In genomic region chr15:40160689-40161688, GRCh38 we compare ENCODE assay signal across 1 cellular context.
TF ChIP-seq lines count a peak whose summit lies in the region.

TSS of gene BUB1B (plus strand) at chr15:40161069. CDS start at chr15:40161221, 152 bp downstream.

TF ChIP-seq in K562, 482 proteins besides CTCF, POLR2A, EP300 and RAD21 (continued from another document and continues in another):
- TF ChIP-seq ATF4 (CRISPR knock-in tag; IDR thresholded peaks at IDR 0.05) = no peak
- TF ChIP-seq TGIF2 (CRISPR knock-in tag; IDR thresholded peaks at IDR 0.05) = no peak
- no peak for TF ChIP-seq ZNF76 (CRISPR knock-in tag; IDR thresholded peaks at IDR 0.05; ENCODE audit: borderline replicate concordance)
- TF ChIP-seq ASH1L (IDR thresholded peaks at IDR 0.05; ENCODE audit: borderline replicate concordance, low read depth, partially characterized antibody) = no peak
- peak; percentile 96 to 98 for TF ChIP-seq SIX5 (IDR thresholded peaks at IDR 0.05; ENCODE audit: borderline replicate concordance in 1 of 2, insufficient read depth in 1 of 2, low read depth in 1 of 2, low read length in 2 of 2)
- no peak for TF ChIP-seq ZNF695 (CRISPR knock-in tag; IDR thresholded peaks at IDR 0.05)
- no peak for TF ChIP-seq ZNF146 (CRISPR knock-in tag; IDR thresholded peaks at IDR 0.05; ENCODE audit: unreplicated experiment)
- TF ChIP-seq ZSCAN29 (IDR thresholded peaks at IDR 0.05) = no peak
- no peak for TF ChIP-seq TAF15 (IDR thresholded peaks at IDR 0.05; ENCODE audit: low read depth, low read length)
- peak; percentile 45 to 87 (median 84) for TF ChIP-seq YY1 (IDR thresholded peaks at IDR 0.05; ENCODE audit: borderline replicate concordance in 1 of 3, control insufficient read depth in 1 of 3, extremely low read depth in 1 of 3, insufficient read depth in 3 of 3, insufficient read length in 1 of 3, insufficient replicate concordance in 2 of 3, low read depth in 1 of 3, low read length in 2 of 3)
- TF ChIP-seq CEBPG (CRISPR knock-in tag; IDR thresholded peaks at IDR 0.05) = no peak
- no peak for TF ChIP-seq CEBPG (tag; conservative IDR thresholded peaks at IDR 0.05 in 1 of 2, IDR thresholded peaks at IDR 0.05 in 1 of 2)
- TF ChIP-seq TCF7 (IDR thresholded peaks at IDR 0.05; ENCODE audit: borderline replicate concordance) = peak; percentile 21; the same call in 1 of the 2 replicates
- TF ChIP-seq PHB (CRISPR knock-in tag; IDR thresholded peaks at IDR 0.05) = no peak
- 0 out of 2 replicates have a peak, but pooled peaks have one; percentile 7 for TF ChIP-seq HMGXB4 (CRISPR knock-in tag; IDR thresholded peaks at IDR 0.05)
- no peak for TF ChIP-seq PURB (CRISPR knock-in tag; IDR thresholded peaks at IDR 0.05; ENCODE audit: low read depth)
- no peak for TF ChIP-seq ZBTB34 (CRISPR knock-in tag; IDR thresholded peaks at IDR 0.05)
- no peak for TF ChIP-seq IFI16 (CRISPR knock-in tag; IDR thresholded peaks at IDR 0.05)
- no peak for TF ChIP-seq CBX1 (IDR thresholded peaks at IDR 0.05; ENCODE audit: low read depth)
- no peak for TF ChIP-seq ZBTB17 (CRISPR knock-in tag; IDR thresholded peaks at IDR 0.05)
- no peak for TF ChIP-seq TCF15 (CRISPR knock-in tag; IDR thresholded peaks at IDR 0.05)
- TF ChIP-seq MAFF (IDR thresholded peaks at IDR 0.05; ENCODE audit: low read length) = no peak
- no peak for TF ChIP-seq ZNF140 (CRISPR knock-in tag; IDR thresholded peaks at IDR 0.05)
- TF ChIP-seq TBL1XR1 (IDR thresholded peaks at IDR 0.05; ENCODE audit: low read length in 2 of 2) = no peak
- TF ChIP-seq RFX5 (IDR thresholded peaks at IDR 0.05; ENCODE audit: low read depth, low read length) = no peak
- 0 out of 2 replicates have a peak, but pooled peaks have one; percentile 76 for TF ChIP-seq KAT7 (CRISPR knock-in tag; IDR thresholded peaks at IDR 0.05; ENCODE audit: borderline replicate concordance)
- TF ChIP-seq CREBBP (IDR thresholded peaks at IDR 0.05; ENCODE audit: low read depth, low read length) = no peak
- TF ChIP-seq SRSF1 (IDR thresholded peaks at IDR 0.05; ENCODE audit: low read depth, low read length) = no peak
- peak; percentile 21; the same call in 1 of the 2 replicates for TF ChIP-seq THAP12 (CRISPR knock-in tag; IDR thresholded peaks at IDR 0.05)
- TF ChIP-seq ZBTB11 (CRISPR knock-in tag; IDR thresholded peaks at IDR 0.05) = peak in 1 of 3 experiments; percentile 73; a peak in 2 of 6 replicates
- no peak for TF ChIP-seq ELK3 (CRISPR knock-in tag; IDR thresholded peaks at IDR 0.05)
- TF ChIP-seq NFXL1 (CRISPR knock-in tag; IDR thresholded peaks at IDR 0.05) = no peak
- TF ChIP-seq TRIM28 (IDR thresholded peaks at IDR 0.05) = peak; percentile 59; the same call in 1 of the 2 replicates
- no peak for TF ChIP-seq FUS (optimal IDR thresholded peaks at IDR 0.05; ENCODE audit: low read depth, low read length)
- no peak for TF ChIP-seq POLR3A (IDR thresholded peaks at IDR 0.05; ENCODE audit: borderline replicate concordance, extremely low read depth, insufficient read depth, insufficient read length)
- no peak for TF ChIP-seq HMG20A (CRISPR knock-in tag; conservative IDR thresholded peaks at IDR 0.05)
- no peak for TF ChIP-seq DLX4 (CRISPR knock-in tag; IDR thresholded peaks at IDR 0.05)
- TF ChIP-seq ZEB2 (IDR thresholded peaks at IDR 0.05) = no peak
- TF ChIP-seq ZBTB1 (CRISPR knock-in tag; IDR thresholded peaks at IDR 0.05; ENCODE audit: borderline replicate concordance, low read depth) = peak; percentile 89
- peak; percentile 77; the same call in 1 of the 2 replicates for TF ChIP-seq ZNF263 (CRISPR knock-in tag; IDR thresholded peaks at IDR 0.05; ENCODE audit: borderline replicate concordance)
- no peak for TF ChIP-seq IRF1 (CRISPR knock-in tag; IDR thresholded peaks at IDR 0.05; ENCODE audit: borderline replicate concordance)
- TF ChIP-seq MTA1 (IDR thresholded peaks at IDR 0.05; ENCODE audit: borderline replicate concordance) = no peak
- TF ChIP-seq CBFA2T3 (IDR thresholded peaks at IDR 0.05) = no peak
- no peak for TF ChIP-seq PCBP2 (IDR thresholded peaks at IDR 0.05; ENCODE audit: low read depth, low read length, poor library complexity, severe bottlenecking)
- TF ChIP-seq FOXP4 (CRISPR knock-in tag; IDR thresholded peaks at IDR 0.05; ENCODE audit: borderline replicate concordance) = no peak
- TF ChIP-seq KAT8 (IDR thresholded peaks at IDR 0.05; ENCODE audit: low read depth) = no peak
- TF ChIP-seq TEAD4 (IDR thresholded peaks at IDR 0.05; ENCODE audit: low read length) = no peak; the same call in 1 of the 2 replicates
- no peak for TF ChIP-seq TEAD4 (CRISPR knock-in tag; IDR thresholded peaks at IDR 0.05; ENCODE audit: borderline replicate concordance)
- no peak; the same call in 1 of the 2 replicates for TF ChIP-seq ESRRA (IDR thresholded peaks at IDR 0.05; ENCODE audit: borderline replicate concordance, low read depth)
- no peak for TF ChIP-seq ILK (tag; IDR thresholded peaks at IDR 0.05; ENCODE audit: borderline replicate concordance, low read depth)
- TF ChIP-seq COPS2 (conservative IDR thresholded peaks at IDR 0.05) = no peak
